In the genomic region with DNA sequence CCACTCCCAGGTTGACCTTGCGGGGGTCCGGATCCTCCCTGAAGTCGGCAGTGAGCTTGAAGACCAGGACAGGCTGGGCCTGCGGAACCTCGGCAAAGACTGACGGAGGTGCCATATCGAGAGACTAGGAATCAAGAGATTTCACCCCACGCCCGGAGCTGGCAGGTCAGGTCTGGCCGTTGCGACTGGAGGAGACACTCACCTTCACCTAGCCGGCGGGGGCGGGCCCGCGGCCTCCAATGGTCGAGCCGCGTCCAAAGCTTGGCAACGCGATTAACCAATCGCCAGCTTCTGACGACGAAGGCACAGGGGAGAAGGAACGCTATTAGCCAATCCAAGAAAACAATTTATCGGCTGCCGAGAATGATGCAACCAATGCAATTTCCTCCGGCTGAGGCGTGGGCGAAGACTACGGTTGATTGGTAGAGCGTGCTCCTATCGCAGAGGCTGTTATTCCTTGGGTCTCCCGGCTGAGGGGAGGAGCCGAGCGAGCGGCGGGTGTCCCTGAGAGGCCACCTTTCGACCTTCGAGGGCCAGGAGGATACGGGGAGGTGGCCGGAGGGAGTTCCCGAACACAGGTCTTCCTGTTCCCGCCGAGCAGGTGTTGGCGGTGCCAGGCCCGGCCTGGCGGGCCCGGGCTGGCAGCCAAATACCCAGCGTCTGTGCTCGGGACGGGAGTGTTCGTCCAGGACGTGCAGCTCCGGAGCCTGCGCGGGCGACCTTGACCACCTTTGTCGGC, we compare ENCODE assay signal across 1 cellular context.
TF ChIP-seq lines count a peak whose summit lies in the region.

TSS of gene GOT1 (minus strand) at position 174 of the 739 bp plus-strand sequence. CDS start at position 115, 59 bp downstream.

TF ChIP-seq in HepG2, 621 proteins besides CTCF, POLR2A, EP300 and RAD21 (continued from another document and continues in another):
- TF ChIP-seq, protein P1, sequence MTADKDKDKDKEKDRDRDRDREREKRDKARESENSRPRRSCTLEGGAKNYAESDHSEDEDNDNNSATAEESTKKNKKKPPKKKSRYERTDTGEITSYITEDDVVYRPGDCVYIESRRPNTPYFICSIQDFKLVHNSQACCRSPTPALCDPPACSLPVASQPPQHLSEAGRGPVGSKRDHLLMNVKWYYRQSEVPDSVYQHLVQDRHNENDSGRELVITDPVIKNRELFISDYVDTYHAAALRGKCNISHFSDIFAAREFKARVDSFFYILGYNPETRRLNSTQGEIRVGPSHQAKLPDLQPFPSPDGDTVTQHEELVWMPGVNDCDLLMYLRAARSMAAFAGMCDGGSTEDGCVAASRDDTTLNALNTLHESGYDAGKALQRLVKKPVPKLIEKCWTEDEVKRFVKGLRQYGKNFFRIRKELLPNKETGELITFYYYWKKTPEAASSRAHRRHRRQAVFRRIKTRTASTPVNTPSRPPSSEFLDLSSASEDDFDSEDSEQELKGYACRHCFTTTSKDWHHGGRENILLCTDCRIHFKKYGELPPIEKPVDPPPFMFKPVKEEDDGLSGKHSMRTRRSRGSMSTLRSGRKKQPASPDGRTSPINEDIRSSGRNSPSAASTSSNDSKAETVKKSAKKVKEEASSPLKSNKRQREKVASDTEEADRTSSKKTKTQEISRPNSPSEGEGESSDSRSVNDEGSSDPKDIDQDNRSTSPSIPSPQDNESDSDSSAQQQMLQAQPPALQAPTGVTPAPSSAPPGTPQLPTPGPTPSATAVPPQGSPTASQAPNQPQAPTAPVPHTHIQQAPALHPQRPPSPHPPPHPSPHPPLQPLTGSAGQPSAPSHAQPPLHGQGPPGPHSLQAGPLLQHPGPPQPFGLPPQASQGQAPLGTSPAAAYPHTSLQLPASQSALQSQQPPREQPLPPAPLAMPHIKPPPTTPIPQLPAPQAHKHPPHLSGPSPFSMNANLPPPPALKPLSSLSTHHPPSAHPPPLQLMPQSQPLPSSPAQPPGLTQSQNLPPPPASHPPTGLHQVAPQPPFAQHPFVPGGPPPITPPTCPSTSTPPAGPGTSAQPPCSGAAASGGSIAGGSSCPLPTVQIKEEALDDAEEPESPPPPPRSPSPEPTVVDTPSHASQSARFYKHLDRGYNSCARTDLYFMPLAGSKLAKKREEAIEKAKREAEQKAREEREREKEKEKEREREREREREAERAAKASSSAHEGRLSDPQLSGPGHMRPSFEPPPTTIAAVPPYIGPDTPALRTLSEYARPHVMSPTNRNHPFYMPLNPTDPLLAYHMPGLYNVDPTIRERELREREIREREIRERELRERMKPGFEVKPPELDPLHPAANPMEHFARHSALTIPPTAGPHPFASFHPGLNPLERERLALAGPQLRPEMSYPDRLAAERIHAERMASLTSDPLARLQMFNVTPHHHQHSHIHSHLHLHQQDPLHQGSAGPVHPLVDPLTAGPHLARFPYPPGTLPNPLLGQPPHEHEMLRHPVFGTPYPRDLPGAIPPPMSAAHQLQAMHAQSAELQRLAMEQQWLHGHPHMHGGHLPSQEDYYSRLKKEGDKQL (CRISPR knock-in tag; IDR thresholded peaks at IDR 0.05; ENCODE audit: low read depth): no peak; the same call in 1 of the 2 replicates
- TF ChIP-seq ZNF468 (CRISPR knock-in tag; IDR thresholded peaks at IDR 0.05) (no peak), ZFYVE20 (CRISPR knock-in tag; IDR thresholded peaks at IDR 0.05; ENCODE audit: borderline replicate concordance, low read depth) (no peak), CHCHD3 (CRISPR knock-in tag; IDR thresholded peaks at IDR 0.05) (no peak), CEBPB (IDR thresholded peaks at IDR 0.05; ENCODE audit: borderline replicate concordance, low read depth, low read length) (peak; percentile 100), DNMT1 (CRISPR knock-in tag; IDR thresholded peaks at IDR 0.05) (no peak), CREM (IDR thresholded peaks at IDR 0.05) (peak; percentile 93), CREM (CRISPR knock-in tag; IDR thresholded peaks at IDR 0.05) (no peak), SNAPC5 (CRISPR knock-in tag; IDR thresholded peaks at IDR 0.05; ENCODE audit: borderline replicate concordance) (no peak), SATB2 (CRISPR knock-in tag; IDR thresholded peaks at IDR 0.05) (no peak), ZSCAN20 (CRISPR knock-in tag; IDR thresholded peaks at IDR 0.05; ENCODE audit: borderline replicate concordance) (no peak), PLRG1 (conservative IDR thresholded peaks at IDR 0.05) (no peak), STAG1 (CRISPR knock-in tag; IDR thresholded peaks at IDR 0.05) (no peak), ZNF280B (CRISPR knock-in tag; IDR thresholded peaks at IDR 0.05; ENCODE audit: borderline replicate concordance) (no peak), MTA3 (CRISPR knock-in tag; IDR thresholded peaks at IDR 0.05) (no peak), FOXK2 (IDR thresholded peaks at IDR 0.05) (no peak), SOX13 (IDR thresholded peaks at IDR 0.05) (no peak), SOX13 (CRISPR knock-in tag; conservative IDR thresholded peaks at IDR 0.05 in 1 of 2, IDR thresholded peaks at IDR 0.05 in 1 of 2) (peak in 1 of 2 experiments; percentile 53; a peak in 2 of 4 replicates), ETV5 (CRISPR knock-in tag; IDR thresholded peaks at IDR 0.05; ENCODE audit: borderline replicate concordance) (peak; percentile 8; the same call in 1 of the 2 replicates), SP2 (CRISPR knock-in tag; IDR thresholded peaks at IDR 0.05) (peak; percentile 93), MED8 (CRISPR knock-in tag; IDR thresholded peaks at IDR 0.05; ENCODE audit: insufficient replicate concordance) (no peak), SRY (CRISPR knock-in tag; IDR thresholded peaks at IDR 0.05) (no peak; the same call in 1 of the 2 replicates), TRIM24 (CRISPR knock-in tag; IDR thresholded peaks at IDR 0.05) (no peak), ZNF629 (CRISPR knock-in tag; conservative IDR thresholded peaks at IDR 0.05) (no peak; the same call in 1 of the 2 replicates), ZNF562 (CRISPR knock-in tag; IDR thresholded peaks at IDR 0.05; ENCODE audit: borderline replicate concordance) (no peak), ZNF589 (CRISPR knock-in tag; conservative IDR thresholded peaks at IDR 0.05) (peak; percentile 92), MED13 (CRISPR knock-in tag; IDR thresholded peaks at IDR 0.05) (no peak; the same call in 1 of the 2 replicates), GZF1 (CRISPR knock-in tag; IDR thresholded peaks at IDR 0.05) (0 out of 2 replicates have a peak, but pooled peaks have one; percentile 71), RFX5 (IDR thresholded peaks at IDR 0.05; ENCODE audit: low read depth, low read length) (peak; percentile 93), SRSF9 (IDR thresholded peaks at IDR 0.05; ENCODE audit: borderline replicate concordance, insufficient read depth, low read depth, low read length, poor library complexity, severe bottlenecking) (no peak), ELK4 (CRISPR knock-in tag; IDR thresholded peaks at IDR 0.05; ENCODE audit: borderline replicate concordance) (no peak), ZNF432 (CRISPR knock-in tag; IDR thresholded peaks at IDR 0.05; ENCODE audit: borderline replicate concordance) (no peak)
- TF ChIP-seq, protein P2, sequence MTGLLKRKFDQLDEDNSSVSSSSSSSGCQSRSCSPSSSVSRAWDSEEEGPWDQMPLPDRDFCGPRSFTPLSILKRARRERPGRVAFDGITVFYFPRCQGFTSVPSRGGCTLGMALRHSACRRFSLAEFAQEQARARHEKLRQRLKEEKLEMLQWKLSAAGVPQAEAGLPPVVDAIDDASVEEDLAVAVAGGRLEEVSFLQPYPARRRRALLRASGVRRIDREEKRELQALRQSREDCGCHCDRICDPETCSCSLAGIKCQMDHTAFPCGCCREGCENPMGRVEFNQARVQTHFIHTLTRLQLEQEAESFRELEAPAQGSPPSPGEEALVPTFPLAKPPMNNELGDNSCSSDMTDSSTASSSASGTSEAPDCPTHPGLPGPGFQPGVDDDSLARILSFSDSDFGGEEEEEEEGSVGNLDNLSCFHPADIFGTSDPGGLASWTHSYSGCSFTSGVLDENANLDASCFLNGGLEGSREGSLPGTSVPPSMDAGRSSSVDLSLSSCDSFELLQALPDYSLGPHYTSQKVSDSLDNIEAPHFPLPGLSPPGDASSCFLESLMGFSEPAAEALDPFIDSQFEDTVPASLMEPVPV (CRISPR knock-in tag; IDR thresholded peaks at IDR 0.05): peak; percentile 85
- TF ChIP-seq, protein P3, sequence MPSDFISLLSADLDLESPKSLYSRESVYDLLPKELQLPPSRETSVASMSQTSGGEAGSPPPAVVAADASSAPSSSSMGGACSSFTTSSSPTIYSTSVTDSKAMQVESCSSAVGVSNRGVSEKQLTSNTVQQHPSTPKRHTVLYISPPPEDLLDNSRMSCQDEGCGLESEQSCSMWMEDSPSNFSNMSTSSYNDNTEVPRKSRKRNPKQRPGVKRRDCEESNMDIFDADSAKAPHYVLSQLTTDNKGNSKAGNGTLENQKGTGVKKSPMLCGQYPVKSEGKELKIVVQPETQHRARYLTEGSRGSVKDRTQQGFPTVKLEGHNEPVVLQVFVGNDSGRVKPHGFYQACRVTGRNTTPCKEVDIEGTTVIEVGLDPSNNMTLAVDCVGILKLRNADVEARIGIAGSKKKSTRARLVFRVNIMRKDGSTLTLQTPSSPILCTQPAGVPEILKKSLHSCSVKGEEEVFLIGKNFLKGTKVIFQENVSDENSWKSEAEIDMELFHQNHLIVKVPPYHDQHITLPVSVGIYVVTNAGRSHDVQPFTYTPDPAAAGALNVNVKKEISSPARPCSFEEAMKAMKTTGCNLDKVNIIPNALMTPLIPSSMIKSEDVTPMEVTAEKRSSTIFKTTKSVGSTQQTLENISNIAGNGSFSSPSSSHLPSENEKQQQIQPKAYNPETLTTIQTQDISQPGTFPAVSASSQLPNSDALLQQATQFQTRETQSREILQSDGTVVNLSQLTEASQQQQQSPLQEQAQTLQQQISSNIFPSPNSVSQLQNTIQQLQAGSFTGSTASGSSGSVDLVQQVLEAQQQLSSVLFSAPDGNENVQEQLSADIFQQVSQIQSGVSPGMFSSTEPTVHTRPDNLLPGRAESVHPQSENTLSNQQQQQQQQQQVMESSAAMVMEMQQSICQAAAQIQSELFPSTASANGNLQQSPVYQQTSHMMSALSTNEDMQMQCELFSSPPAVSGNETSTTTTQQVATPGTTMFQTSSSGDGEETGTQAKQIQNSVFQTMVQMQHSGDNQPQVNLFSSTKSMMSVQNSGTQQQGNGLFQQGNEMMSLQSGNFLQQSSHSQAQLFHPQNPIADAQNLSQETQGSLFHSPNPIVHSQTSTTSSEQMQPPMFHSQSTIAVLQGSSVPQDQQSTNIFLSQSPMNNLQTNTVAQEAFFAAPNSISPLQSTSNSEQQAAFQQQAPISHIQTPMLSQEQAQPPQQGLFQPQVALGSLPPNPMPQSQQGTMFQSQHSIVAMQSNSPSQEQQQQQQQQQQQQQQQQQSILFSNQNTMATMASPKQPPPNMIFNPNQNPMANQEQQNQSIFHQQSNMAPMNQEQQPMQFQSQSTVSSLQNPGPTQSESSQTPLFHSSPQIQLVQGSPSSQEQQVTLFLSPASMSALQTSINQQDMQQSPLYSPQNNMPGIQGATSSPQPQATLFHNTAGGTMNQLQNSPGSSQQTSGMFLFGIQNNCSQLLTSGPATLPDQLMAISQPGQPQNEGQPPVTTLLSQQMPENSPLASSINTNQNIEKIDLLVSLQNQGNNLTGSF (CRISPR knock-in tag; IDR thresholded peaks at IDR 0.05): no peak
- TF ChIP-seq, protein P4, sequence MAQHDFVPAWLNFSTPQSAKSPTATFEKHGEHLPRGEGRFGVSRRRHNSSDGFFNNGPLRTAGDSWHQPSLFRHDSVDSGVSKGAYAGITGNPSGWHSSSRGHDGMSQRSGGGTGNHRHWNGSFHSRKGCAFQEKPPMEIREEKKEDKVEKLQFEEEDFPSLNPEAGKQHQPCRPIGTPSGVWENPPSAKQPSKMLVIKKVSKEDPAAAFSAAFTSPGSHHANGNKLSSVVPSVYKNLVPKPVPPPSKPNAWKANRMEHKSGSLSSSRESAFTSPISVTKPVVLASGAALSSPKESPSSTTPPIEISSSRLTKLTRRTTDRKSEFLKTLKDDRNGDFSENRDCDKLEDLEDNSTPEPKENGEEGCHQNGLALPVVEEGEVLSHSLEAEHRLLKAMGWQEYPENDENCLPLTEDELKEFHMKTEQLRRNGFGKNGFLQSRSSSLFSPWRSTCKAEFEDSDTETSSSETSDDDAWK (CRISPR knock-in tag; IDR thresholded peaks at IDR 0.05): no peak
- TF ChIP-seq, protein P5, sequence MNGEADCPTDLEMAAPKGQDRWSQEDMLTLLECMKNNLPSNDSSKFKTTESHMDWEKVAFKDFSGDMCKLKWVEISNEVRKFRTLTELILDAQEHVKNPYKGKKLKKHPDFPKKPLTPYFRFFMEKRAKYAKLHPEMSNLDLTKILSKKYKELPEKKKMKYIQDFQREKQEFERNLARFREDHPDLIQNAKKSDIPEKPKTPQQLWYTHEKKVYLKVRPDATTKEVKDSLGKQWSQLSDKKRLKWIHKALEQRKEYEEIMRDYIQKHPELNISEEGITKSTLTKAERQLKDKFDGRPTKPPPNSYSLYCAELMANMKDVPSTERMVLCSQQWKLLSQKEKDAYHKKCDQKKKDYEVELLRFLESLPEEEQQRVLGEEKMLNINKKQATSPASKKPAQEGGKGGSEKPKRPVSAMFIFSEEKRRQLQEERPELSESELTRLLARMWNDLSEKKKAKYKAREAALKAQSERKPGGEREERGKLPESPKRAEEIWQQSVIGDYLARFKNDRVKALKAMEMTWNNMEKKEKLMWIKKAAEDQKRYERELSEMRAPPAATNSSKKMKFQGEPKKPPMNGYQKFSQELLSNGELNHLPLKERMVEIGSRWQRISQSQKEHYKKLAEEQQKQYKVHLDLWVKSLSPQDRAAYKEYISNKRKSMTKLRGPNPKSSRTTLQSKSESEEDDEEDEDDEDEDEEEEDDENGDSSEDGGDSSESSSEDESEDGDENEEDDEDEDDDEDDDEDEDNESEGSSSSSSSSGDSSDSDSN (CRISPR knock-in tag; IDR thresholded peaks at IDR 0.05): peak; percentile 78
